In the genomic region with DNA sequence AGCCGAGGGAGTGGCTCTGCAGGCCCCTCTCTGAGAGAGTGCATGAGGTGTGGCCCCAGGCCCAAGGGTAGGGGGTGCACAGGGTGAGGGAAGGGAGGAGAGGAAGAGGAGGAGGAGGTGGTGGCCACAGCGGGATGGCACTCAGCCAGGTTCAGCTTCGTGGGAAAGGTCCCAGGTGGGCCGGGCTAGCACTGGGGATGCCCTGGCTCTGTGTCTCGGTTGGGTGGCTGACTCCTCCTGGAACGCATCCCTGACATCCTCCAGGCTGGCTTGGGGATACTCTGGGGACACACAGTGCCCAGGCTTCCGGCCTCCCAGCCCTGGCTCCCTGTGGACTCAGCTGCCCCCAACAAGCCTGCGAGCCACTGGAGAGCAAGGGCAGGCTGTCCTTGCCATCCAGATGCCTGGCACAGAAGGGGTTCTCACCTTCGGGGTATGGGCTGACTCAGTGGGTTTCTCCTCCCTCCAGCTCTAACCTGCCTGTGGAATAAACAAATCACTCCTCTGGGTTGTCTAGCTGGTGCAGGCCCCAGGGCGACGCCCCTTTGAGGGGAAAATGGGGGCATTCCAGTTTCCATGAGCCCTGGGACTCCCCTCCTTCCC, we compare ENCODE assay signal across 2 cellular contexts.
TF ChIP-seq lines count a peak whose summit lies in the region.

No MANE protein-coding gene starts in this region.

TF ChIP-seq in GM12878, 131 proteins besides CTCF, POLR2A, EP300 and RAD21:
- no peak for TF ChIP-seq ZBTB40 (IDR thresholded peaks at IDR 0.05; ENCODE audit: borderline replicate concordance)
- TF ChIP-seq DPF2 (IDR thresholded peaks at IDR 0.05), result no peak
- no peak for TF ChIP-seq ZNF592 (IDR thresholded peaks at IDR 0.05)
- no peak for TF ChIP-seq NFXL1 (IDR thresholded peaks at IDR 0.05; ENCODE audit: borderline replicate concordance)

TF ChIP-seq in SK-N-SH, 30 proteins besides CTCF, POLR2A, EP300 and RAD21:
- TF ChIP-seq MXI1 (IDR thresholded peaks at IDR 0.05; ENCODE audit: low read depth, low read length), result no peak
- TF ChIP-seq RXRA (IDR thresholded peaks at IDR 0.05; ENCODE audit: borderline replicate concordance, low read depth), result no peak
- TF ChIP-seq JUND (IDR thresholded peaks at IDR 0.05), result no peak
